ENCODE assay signal across 16 cellular contexts in the genomic region with DNA sequence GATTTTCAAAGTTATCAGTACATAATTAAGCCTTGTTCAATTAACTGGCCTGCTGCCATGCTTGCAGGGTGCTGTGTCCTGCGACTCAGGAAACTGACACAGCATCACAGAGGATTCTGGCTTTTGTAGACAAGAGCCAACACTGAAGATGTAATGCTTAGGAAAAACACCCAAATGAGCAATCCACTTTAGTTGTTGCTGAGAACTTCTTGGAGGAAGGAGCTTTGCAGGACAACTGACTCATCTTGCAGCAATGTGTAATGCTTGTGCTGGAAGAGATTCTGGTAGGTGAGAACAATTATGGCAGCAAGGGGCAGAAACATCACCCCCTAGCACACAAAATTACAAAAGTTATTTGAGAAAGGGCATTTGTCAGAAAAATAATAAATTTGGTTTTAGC.
DNase-seq lines count a peak whose midpoint lies in the region; ATAC-seq, FAIRE-seq and TF ChIP-seq lines count a peak whose summit lies in the region.
"Had no signal": no experiment of that assay in that cellular context is flagged by ENCODE, and none has a peak within 500 bp of the region (broad histone marks: within the 10 kb centered on the region; RNA-seq: fewer than 3 reads in every experiment).

No MANE protein-coding gene starts in this region.

- ATAC-seq in pancreas (no peak), HG02678 (IDR thresholded peaks at IDR 0.05; ENCODE audit: unreplicated experiment) (no peak)

- no peaks in the 10 kb centered on the region for H3K36me3 ChIP-seq in fibroblast of lung (ENCODE audit: control insufficient read depth, insufficient read depth, low read length)
- no peaks in the 10 kb centered on the region for H3K36me3 ChIP-seq in ascending aorta
- H3K36me3 ChIP-seq in pancreas = no peaks in the 10 kb centered on the region
- H3K36me3 ChIP-seq: neutrophil, tibial artery had no signal

- no peaks in the 10 kb centered on the region for H3K79me2 ChIP-seq in fibroblast of lung (ENCODE audit: control insufficient read depth, insufficient read depth, low read length)

- H3K9me3 ChIP-seq in fibroblast of lung (ENCODE audit: control insufficient read depth, insufficient read depth, low read depth, low read length) (no peaks in the 10 kb centered on the region), ascending aorta (no peaks in the 10 kb centered on the region), pancreas (no peaks in the 10 kb centered on the region)
- H3K9me3 ChIP-seq: Caco-2, neutrophil, tibial artery had no signal

- no peaks in the 10 kb centered on the region for H4K20me1 ChIP-seq in fibroblast of lung (ENCODE audit: control insufficient read depth, extremely low read depth, insufficient read depth, low read length)

- no peak overlapping the region for H3K9ac ChIP-seq in fibroblast of lung (ENCODE audit: insufficient read depth, low read length)

- H3K4me1 ChIP-seq in fibroblast of lung (ENCODE audit: control insufficient read depth, extremely low read depth, insufficient read depth, low read length) (no peaks in the 10 kb centered on the region), ascending aorta (no peaks in the 10 kb centered on the region), pancreas (no peaks in the 10 kb centered on the region)
- H3K4me1 ChIP-seq: Caco-2, tibial artery had no signal

- FAIRE-seq in RCC 7860 (lab: Jason Lieb, UNC) = no peak
- no peak for FAIRE-seq in pancreas (lab: Jason Lieb, UNC)

- peak; percentile 42 for DNase-seq in GM04503 (ENCODE audit: low read depth)
- peak; percentile 35 for DNase-seq in RCC 7860 (ENCODE audit: low spot score)
- peak; percentile 25 to 83 for DNase-seq in fibroblast of lung (ENCODE audit: low read depth in 2 of 2)
- DNase-seq in non-pigmented ciliary epithelial cell (ENCODE audit: low read depth) = peak; percentile 56
- DNase-seq in dorsolateral prefrontal cortex = no peak
- DNase-seq in ascending aorta (ENCODE audit: low spot score in 2 of 2) = no peak
- DNase-seq in pancreas = no peak
- DNase-seq: activated CD4-positive, alpha-beta memory T cell treated with anti-CD3 and anti-CD28 coated beads, Interleukin-2, amount 10 ng/mL, durations not matched to agents 7 days and 5 days; activated effector memory CD4-positive, alpha-beta T cell treated with Interleukin-2 at 50 U/mL for 16 hours; Caco-2; NCI-H2227 treated with DMSO at 0.1 percent for 48 hours; T-helper 2 cell; tibial artery had no signal

- intact Hi-C loops in dorsolateral prefrontal cortex (cut with DNase I) = no loop called here
- intact Hi-C loops in ascending aorta (cut with DNase I) = no loop called here
- intact Hi-C loops in pancreas (cut with DNase I) = no loop called here

- H3K4me3 ChIP-seq in fibroblast of lung (replicated peaks in 1 of 4; ENCODE audit: control extremely low read depth in 1 of 4, insufficient read depth in 1 of 4, low read depth in 3 of 4, low read length in 4 of 4) (no peak overlapping the region), dorsolateral prefrontal cortex (no peak overlapping the region), ascending aorta (no peak overlapping the region), pancreas (no peak overlapping the region)
- H3K4me3 ChIP-seq: PC-9, tibial artery had no signal

- H3K27me3 ChIP-seq in fibroblast of lung (ENCODE audit: control insufficient read depth, insufficient read depth, low read length) (no peaks in the 10 kb centered on the region), dorsolateral prefrontal cortex (no peaks in the 10 kb centered on the region), ascending aorta (no peaks in the 10 kb centered on the region), pancreas (no peaks in the 10 kb centered on the region)
- H3K27me3 ChIP-seq: neutrophil, tibial artery had no signal

- no peak overlapping the region for H2AFZ ChIP-seq in fibroblast of lung (ENCODE audit: low read length)
- H2AFZ ChIP-seq: PC-9 had no signal

- no peak overlapping the region for H3K4me2 ChIP-seq in fibroblast of lung (ENCODE audit: extremely low read depth, insufficient read depth, low read length)
- H3K4me2 ChIP-seq: PC-9 had no signal

- 60 to 78% methylated on average over 1 of the region's 1 CpG for WGBS in pancreas, 2 donors

- H3K27ac ChIP-seq in fibroblast of lung (ENCODE audit: insufficient read depth, low read length) (no peak overlapping the region), dorsolateral prefrontal cortex (no peak overlapping the region), ascending aorta (no peak overlapping the region), pancreas (no peak overlapping the region)
- H3K27ac ChIP-seq: neutrophil, PC-9, tibial artery had no signal

- TF ChIP-seq CTCF in fibroblast of lung (conservative IDR thresholded peaks at IDR 0.05 in 1 of 2, IDR thresholded peaks at IDR 0.05 in 1 of 2; ENCODE audit: low read depth in 1 of 2, low read length in 2 of 2) (no peak), dorsolateral prefrontal cortex (IDR thresholded peaks at IDR 0.05 in 54 of 56, conservative IDR thresholded peaks at IDR 0.05 in 2 of 56; ENCODE audit: low read depth in 1 of 56, partially characterized antibody in 56 of 56) (no peak), ascending aorta (IDR thresholded peaks at IDR 0.05) (no peak), pancreas (IDR thresholded peaks at IDR 0.05) (no peak)

Comparison
In these comparisons a context has a peak if more than half of its experiments do, and no peak if none do; other contexts are left out.
1. DNase-seq: peak in GM04503 (single experiment), RCC 7860 (single experiment), fibroblast of lung (2 of 2) and non-pigmented ciliary epithelial cell (single experiment); none in dorsolateral prefrontal cortex (0 of 10), ascending aorta (0 of 2) and pancreas (0 of 6).